Comparison of ENCODE assay signal across 17 cellular contexts in genomic region chr20:61959301-61959700, GRCh38.
DNase-seq lines count a peak whose midpoint lies in the region; ATAC-seq and TF ChIP-seq lines count a peak whose summit lies in the region.
"Had no signal": no experiment of that assay in that cellular context is flagged by ENCODE, and none has a peak within 500 bp of the region (broad histone marks: within the 10 kb centered on the region; RNA-seq: fewer than 3 reads in every experiment).

No MANE protein-coding gene starts in this region.

- H2AFZ ChIP-seq in IMR-90 (replicated peaks; ENCODE audit: low read length, poor library complexity) (no peak overlapping the region), neural cell (ENCODE audit: low read depth, low read length) (no peak overlapping the region)

- no peak overlapping the region for H3K56ac ChIP-seq in IMR-90 (ENCODE audit: extremely low read depth, insufficient read depth, low read length)

- H2AK9ac ChIP-seq in IMR-90 (replicated peaks; ENCODE audit: low read depth, low read length, poor library complexity): no peak overlapping the region

- H2BK5ac ChIP-seq in IMR-90 (ENCODE audit: low read depth, low read length, poor library complexity, severe bottlenecking): no peak overlapping the region

- no peak overlapping the region for H3K27ac ChIP-seq in IMR-90 (ENCODE audit: insufficient read depth, low read length)
- no peak overlapping the region for H3K27ac ChIP-seq in neural cell (ENCODE audit: low read length)
- no peak overlapping the region for H3K27ac ChIP-seq in esophagus squamous epithelium
- H3K27ac ChIP-seq: thyroid gland had no signal

- no peak overlapping the region for H2AK5ac ChIP-seq in IMR-90 (ENCODE audit: low read depth, low read length)

- peaks cover 28% of the 10 kb centered on the region for H3K4me1 Mint-ChIP-seq in chondrocyte (ENCODE audit: low read depth)
- H3K4me1 Mint-ChIP-seq: activated T-helper 17 cell treated with anti-CD3 and anti-CD28 coated beads, Interleukin-2, amount 50 U/mL, for 72 hours; memory B cell had no signal

- no peaks in the 10 kb centered on the region for H3K36me3 Mint-ChIP-seq in chondrocyte (ENCODE audit: low read depth)
- H3K36me3 Mint-ChIP-seq: memory B cell had no signal

- H3K4ac ChIP-seq in IMR-90 (ENCODE audit: low read depth, low read length): no peak overlapping the region

- intact Hi-C loops in IMR-90 (cut with micrococcal nuclease): no loop called here
- intact Hi-C loops in esophagus squamous epithelium (cut with DNase I): no loop called here

- no peak overlapping the region for H3K9ac ChIP-seq in IMR-90 (ENCODE audit: low read depth, low read length)
- H3K9ac ChIP-seq in neural cell (ENCODE audit: low read length): no peak overlapping the region

- no peak overlapping the region for H2BK20ac ChIP-seq in IMR-90 (ENCODE audit: low read depth, low read length)

- H3K9me2 ChIP-seq in neural cell (ENCODE audit: insufficient read depth, low read length): no peaks in the 10 kb centered on the region

- H3K4me3 Mint-ChIP-seq in chondrocyte (ENCODE audit: unreplicated experiment): no peak overlapping the region
- H3K4me3 Mint-ChIP-seq: activated T-helper 17 cell treated with anti-CD3 and anti-CD28 coated beads, Interleukin-2, amount 50 U/mL, for 72 hours; memory B cell had no signal

- H3F3A ChIP-seq in neural cell (ENCODE audit: insufficient read depth, low read length, poor library complexity, severe bottlenecking): no peaks in the 10 kb centered on the region

- no peak overlapping the region for H3K27ac Mint-ChIP-seq in chondrocyte (ENCODE audit: unreplicated experiment)
- H3K27ac Mint-ChIP-seq: activated T-helper 17 cell treated with anti-CD3 and anti-CD28 coated beads, Interleukin-2, amount 50 U/mL, for 72 hours; memory B cell had no signal

- 7% methylated on average over 3 of the region's 9 CpGs; no CpG with 5 or more reads in 1 of the 2 experiments for WGBS in IMR-90 (ENCODE audit: extremely low coverage in 2 of 2, insufficient read length in 1 of 2), 2 experiments
- WGBS in esophagus squamous epithelium, 2 donors: 64 to 67% methylated on average over 7 to 9 of the region's 9 CpGs

- H2BK15ac ChIP-seq in IMR-90 (ENCODE audit: low read depth, low read length): no peak overlapping the region

- H4K20me1 ChIP-seq in IMR-90 (ENCODE audit: insufficient read depth, low read length): no peaks in the 10 kb centered on the region
- no peaks in the 10 kb centered on the region for H4K20me1 ChIP-seq in neural cell (ENCODE audit: insufficient read depth)

- peaks cover 5% of the 10 kb centered on the region for H3K27me3 Mint-ChIP-seq in chondrocyte (ENCODE audit: low read depth)

- no peaks in the 10 kb centered on the region for H3K79me1 ChIP-seq in IMR-90 (ENCODE audit: low read depth in 1 of 2, low read length in 2 of 2)

- H3K9me1 ChIP-seq in IMR-90 (ENCODE audit: insufficient read depth, low read length): no peaks in the 10 kb centered on the region; the same call in 1 of the 2 replicates

- no peak overlapping the region for H2BK120ac ChIP-seq in IMR-90 (ENCODE audit: low read depth, low read length)

- in situ Hi-C loops in IMR-90 (cut with MboI; ENCODE audit: low sequenced_read_pairs): no loop called here

- no peak overlapping the region for H4K91ac ChIP-seq in IMR-90 (ENCODE audit: insufficient read depth, low read depth, low read length)

- H3K9me3 ChIP-seq in IMR-90 (ENCODE audit: control insufficient read depth, insufficient read depth, low read length) (no peaks in the 10 kb centered on the region), neural cell (ENCODE audit: low read length) (no peaks in the 10 kb centered on the region), esophagus squamous epithelium (no peaks in the 10 kb centered on the region)
- H3K9me3 ChIP-seq: BE2C, thyroid gland had no signal

- peak; percentile 31; the same call in 1 of the 2 replicates for ATAC-seq in IMR-90 (ENCODE audit: low read depth)
- ATAC-seq in GM21390 (IDR thresholded peaks at IDR 0.05; ENCODE audit: unreplicated experiment): no peak
- ATAC-seq in HG02798 (IDR thresholded peaks at IDR 0.05; ENCODE audit: poor library complexity, unreplicated experiment): no peak
- ATAC-seq: activated T-helper 17 cell treated with anti-CD3 and anti-CD28 coated beads, Interleukin-2, amount 50 U/mL, for 72 hours had no signal

- no peaks in the 10 kb centered on the region for H3K4me1 ChIP-seq in IMR-90 (ENCODE audit: control insufficient read depth, insufficient read depth, low read length)
- no peaks in the 10 kb centered on the region for H3K4me1 ChIP-seq in esophagus squamous epithelium
- H3K4me1 ChIP-seq: BE2C, thyroid gland had no signal

- TF ChIP-seq CTCF in IMR-90 (conservative IDR thresholded peaks at IDR 0.05; ENCODE audit: low read depth, low read length): no peak
- TF ChIP-seq CTCF in chondrocyte (IDR thresholded peaks at IDR 0.05): no peak
- no peak for TF ChIP-seq CTCF in neural cell (IDR thresholded peaks at IDR 0.05; ENCODE audit: poor library complexity, severe bottlenecking)
- no peak for TF ChIP-seq CTCF in esophagus squamous epithelium (IDR thresholded peaks at IDR 0.05)

- TF ChIP-seq EP300 in neural cell (conservative IDR thresholded peaks at IDR 0.05; ENCODE audit: poor library complexity, severe bottlenecking): no peak

- POLR2A ChIA-PET in IMR-90 (lab: Charles Lee; ENCODE audit: unreplicated experiment): no interaction called here

- DNase-seq in Ammon's horn (ENCODE audit: low spot score) (peak; percentile 36), IMR-90 (no peak), chondrocyte (ENCODE audit: low spot score) (peak; percentile 76), esophagus squamous epithelium (lab: John Stamatoyannopoulos, UW) (no peak), SKM-1 (lab: John Stamatoyannopoulos, UW; ENCODE audit: unreplicated experiment) (no peak)
- DNase-seq: activated CD4-positive, alpha-beta T cell treated with anti-CD3 and anti-CD28 coated beads, Interleukin-2, amount 50 U/mL, for 48 hours; BE2C; KBM-7; NCI-H1436; NCI-H524; nucleus accumbens; thyroid gland had no signal

- no peak overlapping the region for H3K4me2 ChIP-seq in IMR-90 (ENCODE audit: low read depth, low read length)
- H3K4me2 ChIP-seq in neural cell (ENCODE audit: low read length): no peak overlapping the region

- CTCF ChIA-PET in IMR-90 (lab: Yijun Ruan, JAX): no interaction called here

- H3K18ac ChIP-seq in IMR-90 (ENCODE audit: low read depth, low read length): no peak overlapping the region

- BruUV-seq in IMR-90 (replicated peaks; lab: Mats Ljungman, UMichigan): no TSS peak

- no peak overlapping the region for H4K8ac ChIP-seq in IMR-90 (ENCODE audit: low read depth in 2 of 2, low read length in 2 of 2)

- H3K27me3 ChIP-seq in IMR-90 (ENCODE audit: control insufficient read depth, insufficient read depth, low read length): peaks cover 7% of the 10 kb centered on the region
- no peaks in the 10 kb centered on the region for H3K27me3 ChIP-seq in neural cell (ENCODE audit: insufficient read depth, low read depth, low read length)
- H3K27me3 ChIP-seq in esophagus squamous epithelium: peaks cover 0 to 32% (median 0%) of the 10 kb centered on the region in 4 donors
- H3K27me3 ChIP-seq: thyroid gland had no signal

- dilution Hi-C loops in IMR-90 (cut with HindIII; ENCODE audit: low sequenced_read_pairs, unreplicated experiment): no loop called here

- no peak overlapping the region for H3K14ac ChIP-seq in IMR-90 (replicated peaks; ENCODE audit: low read depth, low read length)

- H4K5ac ChIP-seq in IMR-90 (ENCODE audit: low read depth, low read length): no peak overlapping the region

- no peak overlapping the region for H3K23ac ChIP-seq in IMR-90 (ENCODE audit: low read depth, low read length)

- H3K4me3 ChIP-seq in IMR-90 (ENCODE audit: insufficient read depth, low read depth, low read length) (no peak overlapping the region), neural cell (ENCODE audit: low read length) (no peak overlapping the region), esophagus squamous epithelium (no peak overlapping the region)
- H3K4me3 ChIP-seq: thyroid gland had no signal

- TF ChIP-seq POLR2A in IMR-90 (IDR thresholded peaks at IDR 0.05; ENCODE audit: low read depth, low read length): no peak
- no peak for TF ChIP-seq POLR2A in esophagus squamous epithelium (IDR thresholded peaks at IDR 0.05)

- no peaks in the 10 kb centered on the region for H3K79me2 ChIP-seq in neural cell (replicated peaks; ENCODE audit: insufficient read depth, low read length)

- H3K36me3 ChIP-seq in IMR-90 (ENCODE audit: control insufficient read depth, insufficient read depth, low read length) (no peaks in the 10 kb centered on the region), neural cell (ENCODE audit: insufficient read depth, low read length) (no peaks in the 10 kb centered on the region), esophagus squamous epithelium (no peaks in the 10 kb centered on the region)
- H3K36me3 ChIP-seq: BE2C, thyroid gland had no signal

- TF ChIP-seq RAD21 in IMR-90 (IDR thresholded peaks at IDR 0.05; ENCODE audit: low read length) (no peak), neural cell (conservative IDR thresholded peaks at IDR 0.05) (no peak)

- no peaks in the 10 kb centered on the region for H3K9me3 Mint-ChIP-seq in chondrocyte (ENCODE audit: low read depth)
- H3K9me3 Mint-ChIP-seq: activated T-helper 17 cell treated with anti-CD3 and anti-CD28 coated beads, Interleukin-2, amount 50 U/mL, for 72 hours had no signal

TF ChIP-seq in IMR-90, 13 proteins besides CTCF, POLR2A, EP300 and RAD21:
- TF ChIP-seq ELK1 (IDR thresholded peaks at IDR 0.05; ENCODE audit: borderline replicate concordance, low read depth, low read length): no peak

TF ChIP-seq in neural cell, 6 proteins besides CTCF, POLR2A, EP300 and RAD21 (continues in another document):
- TF ChIP-seq POLR2AphosphoS5 (IDR thresholded peaks at IDR 0.05) (peak; percentile 12), TAF1 (IDR thresholded peaks at IDR 0.05; ENCODE audit: low read depth) (no peak), MXI1 (conservative IDR thresholded peaks at IDR 0.05; ENCODE audit: poor library complexity, severe bottlenecking) (no peak)

Comparison
In these comparisons a context has a peak if more than half of its experiments do, and no peak if none do; other contexts are left out.
1. DNase-seq: peak in Ammon's horn (single experiment) and chondrocyte (single experiment); none in IMR-90 (single experiment), esophagus squamous epithelium (single experiment) and SKM-1 (single experiment).